In the genomic region with DNA sequence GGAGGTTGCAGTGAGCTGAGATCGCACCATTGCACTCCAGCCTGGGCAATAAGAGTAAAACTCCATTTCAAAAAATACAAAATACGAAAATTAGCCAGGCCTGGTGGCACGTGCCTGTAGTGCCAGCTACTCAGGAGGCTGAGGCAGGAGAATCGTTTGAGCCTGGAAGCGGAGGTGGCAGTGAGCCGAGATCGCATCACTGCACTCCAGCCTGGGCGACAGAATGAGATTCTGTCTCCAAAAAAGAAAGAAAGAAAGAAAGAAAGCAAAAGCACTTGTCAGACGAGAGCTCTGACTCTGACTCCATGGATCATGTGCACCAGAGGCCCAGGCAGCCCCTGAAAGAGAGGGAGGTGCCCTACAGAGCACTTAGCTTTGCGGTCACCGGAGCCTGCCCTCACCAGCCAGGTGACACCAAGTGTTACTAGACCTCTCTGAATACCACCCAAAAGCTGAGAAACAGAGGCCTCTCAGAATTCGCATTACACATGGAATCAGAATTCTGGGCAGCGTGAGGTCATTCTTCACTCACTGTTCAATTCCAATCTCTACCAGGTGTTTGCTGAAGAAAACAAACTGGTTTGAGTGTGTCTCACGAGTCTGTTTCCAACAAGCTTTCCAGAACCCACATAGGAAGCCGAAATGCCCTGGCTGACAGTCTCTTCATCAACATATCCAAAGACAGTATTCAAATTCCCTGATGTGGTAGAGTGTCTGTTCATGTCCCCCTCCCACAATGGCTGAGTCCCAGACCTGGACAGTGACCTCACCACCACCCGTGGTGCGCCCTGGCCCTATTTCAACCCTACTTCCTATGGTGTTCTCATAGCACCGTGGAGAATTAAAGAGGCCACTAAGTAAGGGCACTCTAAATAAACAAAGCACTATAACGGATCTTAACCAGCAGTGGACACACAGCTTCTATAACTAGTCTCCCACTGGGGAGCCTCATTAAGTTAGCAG, we compare ENCODE assay signal across 7 cellular contexts. TPM values are rescaled to one million over a fixed set of nuclear protein-coding genes. Genes with fewer than 3 reads are reported as not detected.
DNase-seq lines count a peak whose midpoint lies in the region; ATAC-seq, FAIRE-seq and TF ChIP-seq lines count a peak whose summit lies in the region.

No MANE protein-coding gene starts in this region.

- H3K79me2 ChIP-seq in GM23338 (replicated peaks; ENCODE audit: insufficient read depth) (peaks cover 43% of the 10 kb centered on the region), endothelial cell of umbilical vein (ENCODE audit: control insufficient read depth, insufficient read depth, low read length) (peaks cover 26% of the 10 kb centered on the region)

- TF ChIP-seq POLR2A in endothelial cell of umbilical vein (IDR thresholded peaks at IDR 0.05; ENCODE audit: low read depth, low read length) = peak; percentile 15

- peak overlapping the region; percentile 98 for H3K4me3 ChIP-seq in GM23338
- H3K4me3 ChIP-seq in endothelial cell of umbilical vein (replicated peaks in 1 of 3; ENCODE audit: insufficient read depth in 1 of 3, low read depth in 1 of 3, low read length in 3 of 3) = peak overlapping the region in 2 of 3 experiments; percentile 71 to 91

- no peak overlapping the region for H3K27ac ChIP-seq in GM23338 (ENCODE audit: low read depth)
- H3K27ac ChIP-seq in endothelial cell of umbilical vein (ENCODE audit: insufficient read depth, low read depth, low read length) = peak overlapping the region; percentile 98

- intact Hi-C loops in endothelial cell of umbilical vein (cut with micrococcal nuclease) = loop anchor here (2.0 to 10.0 kb wide), 4 partner anchors 45 to 231 kb away; no protein-coding TSS in a partner anchor

- H3K4me1 Mint-ChIP-seq in GM23338 = peaks cover 16% of the 10 kb centered on the region
- H3K4me1 Mint-ChIP-seq in neural crest cell = peaks cover 29% of the 10 kb centered on the region

- POLR2A ChIA-PET in endothelial cell of umbilical vein (lab: Charles Lee) = no interaction called here

- H3K9me2 ChIP-seq in GM23338 (ENCODE audit: insufficient read depth) = no peaks in the 10 kb centered on the region

- no peak for DNase-seq in GM23338 (ENCODE audit: low spot score)
- peak; percentile 36 for DNase-seq in endothelial cell of umbilical vein (ENCODE audit: low read depth, low spot score)
- DNase-seq in neural crest cell (ENCODE audit: low read depth, low spot score) = no peak
- DNase-seq in effector CD8-positive, alpha-beta T cell (lab: John Stamatoyannopoulos, UW) = no peak

- H3K36me3 Mint-ChIP-seq in GM23338 (ENCODE audit: low read depth) (peaks cover 14% of the 10 kb centered on the region), neural crest cell (ENCODE audit: low read depth) (no peaks in the 10 kb centered on the region)

- CTCF ChIA-PET in endothelial cell of umbilical vein (lab: Charles Lee) = interaction anchor here (1.0 to 2.5 kb wide), 5 partner anchors 12 to 407 kb away, joined by 3 to 23 read pairs (median 4); no protein-coding TSS in a partner anchor

- peak overlapping the region; percentile 78 for H3K4me2 ChIP-seq in GM23338
- H3K4me2 ChIP-seq in endothelial cell of umbilical vein (ENCODE audit: insufficient read depth, low read length) = peak overlapping the region; percentile 64

- H3K9me1 ChIP-seq in endothelial cell of umbilical vein (replicated peaks; ENCODE audit: control insufficient read depth, extremely low read depth, insufficient read depth, low read length) = no peaks in the 10 kb centered on the region

- no peak overlapping the region for H2AFZ ChIP-seq in GM23338
- no peak overlapping the region for H2AFZ ChIP-seq in endothelial cell of umbilical vein (ENCODE audit: low read depth, low read length)

- peak overlapping the region; percentile 99 for H3K9ac ChIP-seq in endothelial cell of umbilical vein (replicated peaks; ENCODE audit: extremely low read depth, insufficient read depth, low read length)

- no peaks in the 10 kb centered on the region for H3K9me3 ChIP-seq in endothelial cell of umbilical vein (replicated peaks; ENCODE audit: control insufficient read depth, insufficient read depth, low read length)

- no peak for FAIRE-seq in endothelial cell of umbilical vein (lab: Jason Lieb, UNC)

- H3K27me3 Mint-ChIP-seq in GM23338 (ENCODE audit: insufficient read depth, low read depth, poor library complexity) (peaks cover 11% of the 10 kb centered on the region), neural crest cell (ENCODE audit: low read depth) (no peaks in the 10 kb centered on the region)

- H4K20me1 ChIP-seq in GM23338 (replicated peaks; ENCODE audit: insufficient read depth) (peaks cover 11% of the 10 kb centered on the region; the same call in 1 of the 2 replicates), endothelial cell of umbilical vein (replicated peaks; ENCODE audit: control insufficient read depth, extremely low read depth, insufficient read depth, low read length) (no peaks in the 10 kb centered on the region)

- TF ChIP-seq CTCF in GM23338 (conservative IDR thresholded peaks at IDR 0.05; ENCODE audit: low read depth in 2 of 2) = no peak
- no peak for TF ChIP-seq CTCF in endothelial cell of umbilical vein (IDR thresholded peaks at IDR 0.05; ENCODE audit: extremely low read depth in 1 of 2, insufficient read depth in 1 of 2, low read depth in 1 of 2, low read length in 2 of 2)
- TF ChIP-seq CTCF in neural crest cell (conservative IDR thresholded peaks at IDR 0.05) = no peak

- H3K27ac Mint-ChIP-seq in GM23338 = no peak overlapping the region; the same call in 1 of the 2 replicates
- no peak overlapping the region for H3K27ac Mint-ChIP-seq in neural crest cell (ENCODE audit: unreplicated experiment)

- ATAC-seq in GM23338 = no peak
- no peak for ATAC-seq in GM21825 (IDR thresholded peaks at IDR 0.05; ENCODE audit: unreplicated experiment)
- no peak for ATAC-seq in GM21717 (IDR thresholded peaks at IDR 0.05; ENCODE audit: unreplicated experiment)

- dilution Hi-C loops in endothelial cell of umbilical vein (cut with MboI; ENCODE audit: extremely low pct_ligation_motif_present, low sequenced_read_pairs) = no loop called here

- no TSS peak for BruUV-seq in endothelial cell of umbilical vein (replicated peaks; lab: Mats Ljungman, UMichigan)

- H3K36me3 ChIP-seq in GM23338 (ENCODE audit: insufficient read depth) (peaks cover 4% of the 10 kb centered on the region; the same call in 1 of the 2 replicates), endothelial cell of umbilical vein (ENCODE audit: control insufficient read depth in 2 of 2, extremely low read depth in 1 of 2, insufficient read depth in 2 of 2, low read length in 2 of 2) (peaks cover 4 to 13% of the 10 kb centered on the region in 2 experiments)

- H3K4me1 ChIP-seq in GM23338 (ENCODE audit: insufficient read depth) (peaks cover 10% of the 10 kb centered on the region), endothelial cell of umbilical vein (ENCODE audit: control insufficient read depth, extremely low read depth, insufficient read depth, low read length) (peaks cover 10% of the 10 kb centered on the region)

- H3K4me3 Mint-ChIP-seq in GM23338 = peak overlapping the region; percentile 98
- peak overlapping the region; percentile 94 for H3K4me3 Mint-ChIP-seq in neural crest cell

- H3F3A ChIP-seq in GM23338 (replicated peaks; ENCODE audit: low read depth) = 0 out of 2 replicates have a peak, but pooled peaks cover 5% of the 10 kb centered on the region

- no peaks in the 10 kb centered on the region for H3K9me3 Mint-ChIP-seq in GM23338
- H3K9me3 Mint-ChIP-seq in neural crest cell = no peaks in the 10 kb centered on the region

- H3K27me3 ChIP-seq in GM23338 (ENCODE audit: insufficient read depth) (no peaks in the 10 kb centered on the region), endothelial cell of umbilical vein (ENCODE audit: control insufficient read depth in 2 of 2, insufficient read depth in 2 of 2, low read length in 2 of 2) (no peaks in the 10 kb centered on the region)

RNA-seq across cellular contexts. Expression of a gene that starts 1.5 kb away (rescaled TPM):
- total RNA-seq in GM23338 (2014; rRNA removed; shearing (Covaris generic)) = 35.9 and 36.6 TPM in 2 replicates
- polyA plus RNA-seq in GM23338 (2016; fragmentation: Nextera tagmentation; extraction: Ambion mirVana) (12.1 and 15.8 TPM in 2 replicates), endothelial cell of umbilical vein (37.2 and 38.8 TPM in 2 replicates)
- 99.7 TPM for polyA plus RNA-seq in PFSK-1 (2012; ENCODE audit: insufficient read length, low read depth)
- total RNA-seq in endothelial cell of umbilical vein (56.9 and 68.9 TPM in 2 replicates), neural crest cell (38.7 and 44.4 TPM in 2 replicates)
- 13.6 and 18.5 TPM in 2 replicates for polyA plus RNA-seq in endothelial cell of umbilical vein (2011; cell fraction: cytosol; rRNA removed)
- polyA plus RNA-seq in endothelial cell of umbilical vein (2011; cell fraction: nucleus; rRNA removed) = 82.1 and 107 TPM in 2 replicates
- polyA plus RNA-seq in endothelial cell of umbilical vein (2012) = 20.9 and 30.4 TPM in 2 replicates
- 77.0 and 92.0 TPM in 2 replicates for polyA minus RNA-seq in endothelial cell of umbilical vein
- 11.9 TPM for polyA minus RNA-seq in endothelial cell of umbilical vein (2011; cell fraction: cytosol; rRNA and poly(A)+ RNA removed)
- 45.7 and 58.4 TPM in 2 replicates for polyA minus RNA-seq in endothelial cell of umbilical vein (2011; cell fraction: nucleus; rRNA and poly(A)+ RNA removed)

RNA-seq across cellular contexts. Expression of a gene that starts 29.4 kb away (rescaled TPM):
- total RNA-seq in GM23338 (2014; rRNA removed; shearing (Covaris generic)) = not detected in 2 replicates
- polyA plus RNA-seq in GM23338 (2016; fragmentation: Nextera tagmentation; extraction: Ambion mirVana) (0.16 TPM in 1 of 2 replicates, not detected in the other), endothelial cell of umbilical vein (2.9 and 3.5 TPM in 2 replicates)
- 18.2 TPM for polyA plus RNA-seq in PFSK-1 (2012; ENCODE audit: insufficient read length, low read depth)
- total RNA-seq in endothelial cell of umbilical vein (2.7 and 4.4 TPM in 2 replicates), neural crest cell (0.23 TPM in 1 of 2 replicates, not detected in the other)
- polyA plus RNA-seq in endothelial cell of umbilical vein (2011; cell fraction: cytosol; rRNA removed) = 2.2 and 2.6 TPM in 2 replicates
- polyA plus RNA-seq in endothelial cell of umbilical vein (2011; cell fraction: nucleus; rRNA removed) = 2.4 and 2.9 TPM in 2 replicates
- 2.7 and 3.6 TPM in 2 replicates for polyA plus RNA-seq in endothelial cell of umbilical vein (2012)
- 2.4 and 3.9 TPM in 2 replicates for polyA minus RNA-seq in endothelial cell of umbilical vein
- 2.8 TPM for polyA minus RNA-seq in endothelial cell of umbilical vein (2011; cell fraction: cytosol; rRNA and poly(A)+ RNA removed)
- 0.91 and 0.96 TPM in 2 replicates for polyA minus RNA-seq in endothelial cell of umbilical vein (2011; cell fraction: nucleus; rRNA and poly(A)+ RNA removed)

RNA-seq across cellular contexts. Expression of a gene that starts 45.6 kb away (rescaled TPM):
- total RNA-seq in GM23338 (2014; rRNA removed; shearing (Covaris generic)) = 121 and 134 TPM in 2 replicates
- polyA plus RNA-seq in GM23338 (2016; fragmentation: Nextera tagmentation; extraction: Ambion mirVana) (90.9 and 108 TPM in 2 replicates), endothelial cell of umbilical vein (50.5 and 54.8 TPM in 2 replicates)
- polyA plus RNA-seq in PFSK-1 (2012; ENCODE audit: insufficient read length, low read depth) = 118 TPM
- total RNA-seq in endothelial cell of umbilical vein (68.4 and 80.9 TPM in 2 replicates), neural crest cell (107 and 109 TPM in 2 replicates)
- 75.1 and 82.8 TPM in 2 replicates for polyA plus RNA-seq in endothelial cell of umbilical vein (2011; cell fraction: cytosol; rRNA removed)
- polyA plus RNA-seq in endothelial cell of umbilical vein (2011; cell fraction: nucleus; rRNA removed) = 60.1 and 85.1 TPM in 2 replicates
- polyA plus RNA-seq in endothelial cell of umbilical vein (2012) = 67.0 and 98.8 TPM in 2 replicates
- 65.5 and 68.5 TPM in 2 replicates for polyA minus RNA-seq in endothelial cell of umbilical vein
- 61.1 TPM for polyA minus RNA-seq in endothelial cell of umbilical vein (2011; cell fraction: cytosol; rRNA and poly(A)+ RNA removed)
- polyA minus RNA-seq in endothelial cell of umbilical vein (2011; cell fraction: nucleus; rRNA and poly(A)+ RNA removed) = 43.3 and 56.2 TPM in 2 replicates
